In genomic region chr1:59903136-59903754, GRCh38 we compare ENCODE assay signal across 8 cellular contexts. TPM values are rescaled to one million over a fixed set of nuclear protein-coding genes. Genes with fewer than 3 reads are reported as not detected.
DNase-seq lines count a peak whose midpoint lies in the region; ATAC-seq, FAIRE-seq and TF ChIP-seq lines count a peak whose summit lies in the region.

No MANE protein-coding gene starts in this region.

- peak; percentile 41 for TF ChIP-seq CTCF in HL-60 (IDR thresholded peaks at IDR 0.05; ENCODE audit: insufficient read depth, low read length)

- H3K4me1 Mint-ChIP-seq in stimulated activated naive B cell treated with anti-CD40 and anti-IgM and Interleukin-4, amounts not matched to agents 10 μg/mL and 1 μg/mL and 100 μg/mL, for 72 hours, result peaks cover 3 to 5% of the 10 kb centered on the region in 2 donors

- H3K4me3 ChIP-seq in HL-60 (replicated peaks; ENCODE audit: insufficient read depth, low read length), result no peak overlapping the region

- ATAC-seq in GM18909 (IDR thresholded peaks at IDR 0.05; ENCODE audit: poor library complexity, unreplicated experiment) (peak; percentile 88), HG03342 (IDR thresholded peaks at IDR 0.05; ENCODE audit: unreplicated experiment) (no peak)
- ATAC-seq in stimulated activated naive B cell treated with anti-CD40 and anti-IgM and Interleukin-4, amounts not matched to agents 10 μg/mL and 1 μg/mL and 100 μg/mL, for 72 hours (replicated peaks), result peak; percentile 57 to 74

- H3K27ac Mint-ChIP-seq in stimulated activated naive B cell treated with anti-CD40 and anti-IgM and Interleukin-4, amounts not matched to agents 10 μg/mL and 1 μg/mL and 100 μg/mL, for 72 hours, result no peak overlapping the region

- H3K36me3 Mint-ChIP-seq in stimulated activated naive B cell treated with anti-CD40 and anti-IgM and Interleukin-4, amounts not matched to agents 10 μg/mL and 1 μg/mL and 100 μg/mL, for 72 hours, result peaks cover 0 to 3% of the 10 kb centered on the region in 2 donors

- H3K4me3 Mint-ChIP-seq in stimulated activated naive B cell treated with anti-CD40 and anti-IgM and Interleukin-4, amounts not matched to agents 10 μg/mL and 1 μg/mL and 100 μg/mL, for 72 hours, result no peak overlapping the region

- H3K27me3 ChIP-seq in HL-60 (ENCODE audit: insufficient read depth, poor library complexity, severe bottlenecking), result no peaks in the 10 kb centered on the region

- DNase-seq in DMS153 treated with DMSO at 0.1 percent for 48 hours (lab: John Stamatoyannopoulos, UW; ENCODE audit: unreplicated experiment) (peak; percentile 26), HL-60 (ENCODE audit: low read depth in 1 of 2, low spot score in 1 of 2) (peak in 1 of 2 experiments; percentile 2), SKM-1 treated with dmso at 0.1 percent for 144 hours (lab: John Stamatoyannopoulos, UW; ENCODE audit: unreplicated experiment) (peak; percentile 29), frontal cortex (ENCODE audit: low spot score in 2 of 2) (peak in 1 of 2 donors; percentile 36), GDM1 (lab: John Stamatoyannopoulos, UW) (no peak)
- DNase-seq in stimulated activated naive B cell treated with anti-CD40 and anti-IgM and Interleukin-4, amounts not matched to agents 10 μg/mL and 1 μg/mL and 100 μg/mL, for 72 hours, result no peak

- no peaks in the 10 kb centered on the region for H3K9me3 Mint-ChIP-seq in stimulated activated naive B cell treated with anti-CD40 and anti-IgM and Interleukin-4, amounts not matched to agents 10 μg/mL and 1 μg/mL and 100 μg/mL, for 72 hours

- H3K27me3 Mint-ChIP-seq in stimulated activated naive B cell treated with anti-CD40 and anti-IgM and Interleukin-4, amounts not matched to agents 10 μg/mL and 1 μg/mL and 100 μg/mL, for 72 hours, result peaks cover 0 to 7% of the 10 kb centered on the region in 2 donors

- no peak overlapping the region for H3K27ac ChIP-seq in HL-60 (replicated peaks)

- FAIRE-seq in frontal cortex (lab: Jason Lieb, UNC), result peak; percentile 72

RNA-seq across cellular contexts. Expression of gene CYP2J2, which starts 23.3 kb away (rescaled TPM):
- 0.82 TPM for total RNA-seq in frontal cortex

Comparison
In these comparisons a context has a peak if more than half of its experiments do, and no peak if none do; other contexts are left out.
1. DNase-seq: peak in DMS153 treated with DMSO at 0.1 percent for 48 hours (single experiment) and SKM-1 treated with dmso at 0.1 percent for 144 hours (single experiment); none in stimulated activated naive B cell treated with anti-CD40 and anti-IgM and Interleukin-4, amounts not matched to agents 10 μg/mL and 1 μg/mL and 100 μg/mL, for 72 hours (single experiment) and GDM1 (single experiment).